In the genomic region with DNA sequence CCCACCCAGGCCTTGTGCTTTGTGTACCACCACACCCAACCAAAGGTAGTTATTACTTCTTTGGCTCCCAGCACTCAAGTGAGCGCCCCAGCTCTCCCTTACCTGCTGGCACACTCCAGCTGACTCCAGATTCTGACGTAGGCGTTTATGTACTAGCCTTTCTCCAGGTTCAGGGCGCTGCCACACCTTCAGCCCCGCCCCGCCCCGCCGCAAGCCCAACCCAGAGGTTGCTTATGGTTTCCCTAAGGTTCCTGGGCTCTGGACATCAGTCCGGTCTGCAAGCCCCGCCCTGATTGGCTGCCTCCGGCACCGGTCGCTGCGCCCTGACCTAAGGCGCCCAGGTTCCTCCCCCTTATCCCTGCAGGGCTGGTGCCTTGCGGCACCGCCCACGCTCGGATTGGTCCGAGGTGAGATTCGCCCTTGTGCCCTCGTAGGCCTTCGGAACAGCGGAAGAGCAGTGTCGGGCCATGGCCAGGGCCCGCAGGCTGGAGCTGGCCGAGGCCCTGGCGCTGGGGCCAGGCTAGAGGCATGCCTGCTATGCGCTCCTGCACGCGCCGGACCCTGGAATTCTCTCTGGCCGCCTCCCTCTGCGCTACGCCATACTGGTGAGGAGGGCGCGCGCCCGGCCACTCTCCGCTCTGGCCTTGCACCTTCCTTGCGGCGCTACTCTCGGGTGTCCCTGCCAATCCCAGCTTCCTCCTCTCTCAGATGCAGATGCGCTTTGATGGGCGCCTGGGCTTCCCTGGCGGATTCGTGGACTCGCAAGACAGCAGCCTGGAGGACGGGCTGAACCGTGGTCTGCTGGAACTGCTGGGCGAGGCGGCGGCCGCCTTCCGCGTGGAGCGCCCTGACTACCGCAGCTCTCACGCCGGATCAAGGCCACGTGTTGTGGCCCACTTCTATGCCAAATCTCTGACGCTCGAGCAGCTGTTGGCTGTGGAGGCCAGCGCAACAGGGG, we compare ENCODE assay signal across 8 cellular contexts. TPM values are rescaled to one million over a fixed set of nuclear protein-coding genes. Genes with fewer than 3 reads are reported as not detected.
DNase-seq lines count a peak whose midpoint lies in the region; TF ChIP-seq lines count a peak whose summit lies in the region.

No MANE protein-coding gene starts in this region.

- no peaks in the 10 kb centered on the region for H3K9me3 ChIP-seq in prostate gland

- H3K4me3 ChIP-seq in LNCaP clone FGC (ENCODE audit: low read depth, low read length): peak overlapping the region; percentile 75
- peak overlapping the region; percentile 29 for H3K4me3 ChIP-seq in astrocyte of the cerebellum (ENCODE audit: low read depth, low read length)
- H3K4me3 ChIP-seq in prostate gland: peak overlapping the region; percentile 36 to 50

- TF ChIP-seq POLR2A in prostate gland (IDR thresholded peaks at IDR 0.05): peak; percentile 12

- no peaks in the 10 kb centered on the region for H3K27me3 ChIP-seq in prostate gland (replicated peaks; ENCODE audit: insufficient read depth)

- DNase-seq in COLO668 (lab: John Stamatoyannopoulos, UW; ENCODE audit: unreplicated experiment) (peak; percentile 68), GM20000 (ENCODE audit: low spot score) (peak; percentile 68), LNCaP clone FGC (ENCODE audit: low read depth) (peak; percentile 99), astrocyte of the cerebellum (ENCODE audit: low read depth) (no peak), hepatic stellate cell (ENCODE audit: low spot score) (peak; percentile 12), prostate gland (ENCODE audit: low spot score) (peak; percentile 74), NCI-H524 (lab: John Stamatoyannopoulos, UW) (no peak), NCI-H1092 treated with DMSO at 0.1 percent for 48 hours (lab: John Stamatoyannopoulos, UW) (no peak)

- in situ Hi-C loops in astrocyte of the cerebellum (cut with HindIII; ENCODE audit: low sequenced_read_pairs): no loop called here

- peak overlapping the region; percentile 56 to 72 for H3K27ac ChIP-seq in prostate gland

- intact Hi-C loops in prostate gland (cut with DNase I): no loop called here

- no peaks in the 10 kb centered on the region for H3K36me3 ChIP-seq in prostate gland

- 5% methylated on average over 62 of the region's 64 CpGs for WGBS in prostate gland

- no peaks in the 10 kb centered on the region for H3K4me1 ChIP-seq in prostate gland (replicated peaks)

- TF ChIP-seq CTCF in GM20000 (IDR thresholded peaks at IDR 0.05; ENCODE audit: extremely low read depth, missing control alignments) (no peak), LNCaP clone FGC (IDR thresholded peaks at IDR 0.05; ENCODE audit: control insufficient read depth, extremely low read depth, insufficient read depth) (no peak), astrocyte of the cerebellum (IDR thresholded peaks at IDR 0.05; ENCODE audit: low read depth, low read length, missing control alignments) (no peak), prostate gland (IDR thresholded peaks at IDR 0.05) (no peak)

RNA-seq across cellular contexts. Expression of a gene that starts 19.8 kb away (rescaled TPM):
- total RNA-seq in prostate gland: 10 to 100 TPM; 25.2 to 26.0 TPM

Comparison
In these comparisons a context has a peak if more than half of its experiments do, and no peak if none do; other contexts are left out.
1. DNase-seq: peak in COLO668 (single experiment), GM20000 (single experiment), LNCaP clone FGC (single experiment), hepatic stellate cell (single experiment) and prostate gland (single experiment); none in astrocyte of the cerebellum (single experiment), NCI-H524 (0 of 2) and NCI-H1092 treated with DMSO at 0.1 percent for 48 hours (single experiment).
2. Peak in every context shown above with its lines, with median percentiles within 50 percentile points of each other: H3K4me3 ChIP-seq.